In genomic region chr6:67825201-67825895, GRCh38 we compare ENCODE assay signal across 22 cellular contexts.
"Had no signal": no experiment of that assay in that cellular context is flagged by ENCODE, and none has a peak within 500 bp of the region (broad histone marks: within the 10 kb centered on the region; RNA-seq: fewer than 3 reads in every experiment).

No MANE protein-coding gene starts in this region.

- H3K4me3 ChIP-seq: left ventricle myocardium inferior, lung, mucosa of descending colon, neural progenitor cell, ovary, right atrium auricular region, skin epidermis, spleen, suprapubic skin, thoracic aorta, tibial artery, uterus had no signal

- H3K4me1 ChIP-seq: left ventricle myocardium inferior, neural progenitor cell, right atrium auricular region, spleen, suprapubic skin, tibial artery, uterus had no signal

- H3K36me3 ChIP-seq: left ventricle myocardium inferior, neural progenitor cell, ovary, right atrium auricular region, spleen, suprapubic skin, thoracic aorta, tibial artery had no signal

- DNase-seq: head of caudate nucleus; hippocampal formation; immature natural killer cell; left ventricle myocardium inferior; midbrain; naive thymus-derived CD4-positive, alpha-beta T cell; nephron progenitor cell; ovary; spleen; stimulated activated CD4-positive, alpha-beta T cell treated with anti-CD3 and anti-CD28 coated beads, Interleukin-4, amount 100 ng/mL, for 24 hours; stimulated activated naive CD4-positive, alpha-beta T cell; tibial artery; trophoblast cell; uterus had no signal

- H3K27ac ChIP-seq: left ventricle myocardium inferior, neural progenitor cell, ovary, right atrium auricular region, skin epidermis, spleen, suprapubic skin, thoracic aorta, tibial artery, uterus had no signal

- H3K9ac ChIP-seq: neural progenitor cell had no signal

- FAIRE-seq: islet of Langerhans had no signal

- H3K9me3 ChIP-seq: ovary, suprapubic skin, uterus had no signal
